In genomic region chr19:45969676-45970075, GRCh38 we compare ENCODE assay signal across 25 cellular contexts. TPM values are rescaled to one million over a fixed set of nuclear protein-coding genes. Genes with fewer than 3 reads are reported as not detected.
"Had no signal": no experiment of that assay in that cellular context is flagged by ENCODE, and none has a peak within 500 bp of the region (broad histone marks: within the 10 kb centered on the region; RNA-seq: fewer than 3 reads in every experiment).

No MANE protein-coding gene starts in this region.

- H3K9me3 ChIP-seq: SJSA1 had no signal

- H3K4me2 ChIP-seq: KMS-11 had no signal

- H3K27ac Mint-ChIP-seq: IgD-negative memory B cell had no signal

- H3K4me3 Mint-ChIP-seq: IgD-negative memory B cell had no signal

- H3K9ac ChIP-seq: KMS-11 had no signal

- DNase-seq: Kasumi-1, MM.1S, NCI-H1092 treated with DMSO at 0.1 percent for 48 hours, NCI-H1436, NCI-H187, NCI-H2029, NCI-H2081 treated with DMSO at 0.1 percent for 48 hours, NCI-H2171, NCI-H226, NCI-H446, NCI-H510A, NCI-H524 treated with DMSO at 0.1 percent for 48 hours, NCI-H69, NCI-H774, Right ventricle myocardium superior, RPMI8226, SIG-M5 had no signal

- H3K36me3 ChIP-seq: SJSA1 had no signal

- H3K36me3 Mint-ChIP-seq: IgD-negative memory B cell had no signal

- H3K27ac ChIP-seq: KMS-11, SJSA1, SK-N-MC had no signal

- H3K4me3 ChIP-seq: K562, SJSA1, SK-N-MC had no signal

- ATAC-seq: HepG2, K562 had no signal

RNA-seq across cellular contexts. Expression of gene NOVA2, which starts 4.0 kb away (rescaled TPM):
- total RNA-seq: HepG2, K562, SJSA1 had no signal
- polyA plus RNA-seq: HepG2, IgD-negative memory B cell, K562 had no signal

RNA-seq across cellular contexts. Expression of gene PGLYRP1, which starts 53.2 kb away (rescaled TPM):
- total RNA-seq: HepG2, HT1080, K562, M059J, Right ventricle myocardium superior, SJSA1 had no signal
- polyA plus RNA-seq: HepG2, IgD-negative memory B cell, K562 had no signal

RNA-seq across cellular contexts. Expression of gene NANOS2, which starts 55.1 kb away (rescaled TPM):
- total RNA-seq: HepG2, HT1080, K562, M059J, Right ventricle myocardium superior, SJSA1 had no signal
- polyA plus RNA-seq: HepG2, IgD-negative memory B cell, K562 had no signal
